In genomic region chr10:98074315-98074911, GRCh38 we compare ENCODE assay signal across 1 cellular context.
TF ChIP-seq lines count a peak whose summit lies in the region.

No MANE protein-coding gene starts in this region.

TF ChIP-seq in SK-N-SH treated with all-trans-retinoic acid at 6 μM for 48 hours, 23 proteins besides CTCF, POLR2A, EP300 and RAD21 (continued from another document):
- TF ChIP-seq, protein P1, sequence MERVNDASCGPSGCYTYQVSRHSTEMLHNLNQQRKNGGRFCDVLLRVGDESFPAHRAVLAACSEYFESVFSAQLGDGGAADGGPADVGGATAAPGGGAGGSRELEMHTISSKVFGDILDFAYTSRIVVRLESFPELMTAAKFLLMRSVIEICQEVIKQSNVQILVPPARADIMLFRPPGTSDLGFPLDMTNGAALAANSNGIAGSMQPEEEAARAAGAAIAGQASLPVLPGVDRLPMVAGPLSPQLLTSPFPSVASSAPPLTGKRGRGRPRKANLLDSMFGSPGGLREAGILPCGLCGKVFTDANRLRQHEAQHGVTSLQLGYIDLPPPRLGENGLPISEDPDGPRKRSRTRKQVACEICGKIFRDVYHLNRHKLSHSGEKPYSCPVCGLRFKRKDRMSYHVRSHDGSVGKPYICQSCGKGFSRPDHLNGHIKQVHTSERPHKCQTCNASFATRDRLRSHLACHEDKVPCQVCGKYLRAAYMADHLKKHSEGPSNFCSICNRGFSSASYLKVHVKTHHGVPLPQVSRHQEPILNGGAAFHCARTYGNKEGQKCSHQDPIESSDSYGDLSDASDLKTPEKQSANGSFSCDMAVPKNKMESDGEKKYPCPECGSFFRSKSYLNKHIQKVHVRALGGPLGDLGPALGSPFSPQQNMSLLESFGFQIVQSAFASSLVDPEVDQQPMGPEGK (CRISPR knock-in tag; IDR thresholded peaks at IDR 0.05; ENCODE audit: borderline replicate concordance): no peak
- TF ChIP-seq ZFP30 (CRISPR knock-in tag; IDR thresholded peaks at IDR 0.05) (no peak), ZFP3 (CRISPR knock-in tag; IDR thresholded peaks at IDR 0.05) (no peak), ARNTL (CRISPR knock-in tag; IDR thresholded peaks at IDR 0.05; ENCODE audit: borderline replicate concordance, low read depth) (no peak)
